10 cellular contexts compared by ENCODE assay signal in the genomic region with DNA sequence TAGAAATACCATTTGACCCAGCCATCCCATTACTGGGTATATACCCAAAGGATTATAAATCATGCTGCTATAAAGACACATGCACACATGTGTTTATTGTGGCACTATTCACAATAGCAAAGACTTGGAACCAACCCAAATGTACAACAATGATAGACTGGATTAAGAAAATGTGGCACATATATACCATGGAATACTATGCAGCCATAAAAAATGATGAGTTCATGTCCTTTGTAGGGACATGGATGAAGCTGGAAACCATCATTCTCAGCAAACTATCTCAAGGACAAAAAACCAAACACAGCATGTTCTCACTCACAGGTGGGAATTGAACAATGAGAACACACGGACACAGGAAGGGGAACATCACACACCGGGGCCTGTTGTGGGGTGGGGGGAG. TPM values are rescaled to one million over a fixed set of nuclear protein-coding genes. Genes with fewer than 3 reads are reported as not detected.
"Had no signal": no experiment of that assay in that cellular context is flagged by ENCODE, and none has a peak within 500 bp of the region (broad histone marks: within the 10 kb centered on the region; RNA-seq: fewer than 3 reads in every experiment).

No MANE protein-coding gene starts in this region.

RNA-seq across cellular contexts. Expression of a gene that starts 39.2 kb away (rescaled TPM):
- total RNA-seq: activated CD4-positive, alpha-beta memory T cell treated with anti-CD3 and anti-CD28 coated beads for 36 hours; activated CD4-positive, alpha-beta T cell treated with anti-CD3 and anti-CD28 coated beads for 36 hours; activated CD4-positive, alpha-beta T cell treated with anti-CD3 and anti-CD28 coated beads, Interleukin-2, amount 10 ng/mL, durations not matched to agents 24 days and 14 days; activated CD8-positive, alpha-beta memory T cell treated with anti-CD3 and anti-CD28 coated beads for 36 hours; activated CD8-positive, alpha-beta memory T cell treated with anti-CD3 and anti-CD28 coated beads, Interleukin-2, amount 10 ng/mL, durations not matched to agents 7 days and 5 days; activated CD8-positive, alpha-beta T cell treated with anti-CD3 and anti-CD28 coated beads, Interleukin-2, amount 10 ng/mL, durations not matched to agents 7 days and 5 days; activated naive CD4-positive, alpha-beta T cell treated with anti-CD3 and anti-CD28 coated beads for 36 hours; activated naive CD8-positive, alpha-beta T cell treated with anti-CD3 and anti-CD28 coated beads for 36 hours; activated T-helper 1 cell treated with anti-CD3 and anti-CD28 coated beads, Interleukin-12 subunit alpha, Interleukin-12 subunit beta, Interleukin-2, Interleukin-4 antibody, amounts not matched to agents 30 ng/mL and 10 ng/mL and 1 ng/mL, durations not matched to agents 14 hours and 24 hours and 36 hours; activated T-helper 2 cell treated with anti-CD3 and anti-CD28 coated beads, Interferon-gamma antibody, Interleukin-2, Interleukin-4, amounts not matched to agents 10 μg/mL and 5 μg/mL and 100 μg/mL, durations not matched to agents 14 hours and 24 hours and 36 hours had no signal
